8 cellular contexts compared by ENCODE assay signal in genomic region chr7:54758702-54759665, GRCh38. TPM values are rescaled to one million over a fixed set of nuclear protein-coding genes. Genes with fewer than 3 reads are reported as not detected.
DNase-seq lines count a peak whose midpoint lies in the region; ATAC-seq and TF ChIP-seq lines count a peak whose summit lies in the region.

Gene SEC61G (minus strand): TSS chr7:54759211. CDS start chr7:54757588, 1,623 bp downstream.

- H3K27ac ChIP-seq in angular gyrus (ENCODE audit: low read depth, low read length) (peak within 1 kb of the TSS; percentile 92), prostate gland (peak within 1 kb of the TSS; percentile 77 to 86), urinary bladder (ENCODE audit: low read depth) (peak within 1 kb of the TSS; percentile 80)

- no peak for TF ChIP-seq CTCF in prostate gland (IDR thresholded peaks at IDR 0.05)

- no peaks in the 10 kb centered on the region for H3K9me3 ChIP-seq in prostate gland

- H3K4me3 ChIP-seq in prostate gland (peak within 1 kb of the TSS; percentile 86 to 94), urinary bladder (ENCODE audit: low read depth, low read length) (peak within 1 kb of the TSS; percentile 95)

- DNase-seq in NCI-H187 (lab: John Stamatoyannopoulos, UW): peak; percentile 69 to 83
- peak; percentile 84 to 98 (median 92) for DNase-seq in T-helper 2 cell
- peak; percentile 99 for DNase-seq in left ventricle myocardium superior
- peak; percentile 95 for DNase-seq in prostate gland (ENCODE audit: low spot score)

- peak; percentile 80 for TF ChIP-seq POLR2A in prostate gland (IDR thresholded peaks at IDR 0.05)

- ATAC-seq in GM18498 (IDR thresholded peaks at IDR 0.05; ENCODE audit: unreplicated experiment) (peak; percentile 96), HG02938 (IDR thresholded peaks at IDR 0.05; ENCODE audit: unreplicated experiment) (peak; percentile 91), left ventricle myocardium superior (peak; percentile 99)

- intact Hi-C loops in left ventricle myocardium superior (cut with micrococcal nuclease) (no loop called here), prostate gland (cut with DNase I) (no loop called here)

- H3K4me1 ChIP-seq in prostate gland (replicated peaks) (peaks cover 3% of the 10 kb centered on the region), urinary bladder (ENCODE audit: insufficient read depth) (peaks cover 1% of the 10 kb centered on the region)

- H3K36me3 ChIP-seq in prostate gland (no peaks in the 10 kb centered on the region), urinary bladder (ENCODE audit: insufficient read depth) (no peaks in the 10 kb centered on the region)

- no peaks in the 10 kb centered on the region for H3K27me3 ChIP-seq in prostate gland (replicated peaks; ENCODE audit: insufficient read depth)

- WGBS in prostate gland: under 1% methylated on average over 73 of the region's 73 CpGs
- under 1% methylated on average over 73 of the region's 73 CpGs for WGBS in urinary bladder

RNA-seq across cellular contexts. Expression of gene SEC61G, which starts in this region (rescaled TPM):
- total RNA-seq in left ventricle myocardium superior: 108 TPM
- 100 to 1,000 TPM; 253 to 473 TPM for total RNA-seq in prostate gland
- total RNA-seq in urinary bladder: 177 TPM
- 250 TPM for polyA plus RNA-seq in urinary bladder

Comparison
In these comparisons a context has a peak if more than half of its experiments do, and no peak if none do; other contexts are left out.
1. Peak in every context shown above with its lines: DNase-seq, ATAC-seq, H3K4me3 ChIP-seq and H3K27ac ChIP-seq.